1 cellular context compared by ENCODE assay signal in genomic region chr16:68490358-68490757, GRCh38.
TF ChIP-seq lines count a peak whose summit lies in the region.

No MANE protein-coding gene starts in this region.

TF ChIP-seq in GM23338, 12 proteins besides CTCF, POLR2A, EP300 and RAD21:
- TF ChIP-seq POLR2AphosphoS5 (IDR thresholded peaks at IDR 0.05; ENCODE audit: low read depth) (no peak), EZH2phosphoT487 (IDR thresholded peaks at IDR 0.05; ENCODE audit: unreplicated experiment) (no peak), ZNF114 (CRISPR knock-in tag; IDR thresholded peaks at IDR 0.05) (no peak), EZH2 (IDR thresholded peaks at IDR 0.05; ENCODE audit: low read depth, unreplicated experiment) (no peak), JUNB (IDR thresholded peaks at IDR 0.05; ENCODE audit: unreplicated experiment) (no peak), CREB1 (CRISPR knock-in tag; IDR thresholded peaks at IDR 0.05; ENCODE audit: low read depth) (no peak), ETS1 (IDR thresholded peaks at IDR 0.05) (no peak), STAT1 (IDR thresholded peaks at IDR 0.05; ENCODE audit: unreplicated experiment) (no peak), NANOG (IDR thresholded peaks at IDR 0.05; ENCODE audit: borderline replicate concordance) (no peak), ZNF331 (CRISPR knock-in tag; IDR thresholded peaks at IDR 0.05; ENCODE audit: low read depth) (no peak)
- TF ChIP-seq, protein P1, sequence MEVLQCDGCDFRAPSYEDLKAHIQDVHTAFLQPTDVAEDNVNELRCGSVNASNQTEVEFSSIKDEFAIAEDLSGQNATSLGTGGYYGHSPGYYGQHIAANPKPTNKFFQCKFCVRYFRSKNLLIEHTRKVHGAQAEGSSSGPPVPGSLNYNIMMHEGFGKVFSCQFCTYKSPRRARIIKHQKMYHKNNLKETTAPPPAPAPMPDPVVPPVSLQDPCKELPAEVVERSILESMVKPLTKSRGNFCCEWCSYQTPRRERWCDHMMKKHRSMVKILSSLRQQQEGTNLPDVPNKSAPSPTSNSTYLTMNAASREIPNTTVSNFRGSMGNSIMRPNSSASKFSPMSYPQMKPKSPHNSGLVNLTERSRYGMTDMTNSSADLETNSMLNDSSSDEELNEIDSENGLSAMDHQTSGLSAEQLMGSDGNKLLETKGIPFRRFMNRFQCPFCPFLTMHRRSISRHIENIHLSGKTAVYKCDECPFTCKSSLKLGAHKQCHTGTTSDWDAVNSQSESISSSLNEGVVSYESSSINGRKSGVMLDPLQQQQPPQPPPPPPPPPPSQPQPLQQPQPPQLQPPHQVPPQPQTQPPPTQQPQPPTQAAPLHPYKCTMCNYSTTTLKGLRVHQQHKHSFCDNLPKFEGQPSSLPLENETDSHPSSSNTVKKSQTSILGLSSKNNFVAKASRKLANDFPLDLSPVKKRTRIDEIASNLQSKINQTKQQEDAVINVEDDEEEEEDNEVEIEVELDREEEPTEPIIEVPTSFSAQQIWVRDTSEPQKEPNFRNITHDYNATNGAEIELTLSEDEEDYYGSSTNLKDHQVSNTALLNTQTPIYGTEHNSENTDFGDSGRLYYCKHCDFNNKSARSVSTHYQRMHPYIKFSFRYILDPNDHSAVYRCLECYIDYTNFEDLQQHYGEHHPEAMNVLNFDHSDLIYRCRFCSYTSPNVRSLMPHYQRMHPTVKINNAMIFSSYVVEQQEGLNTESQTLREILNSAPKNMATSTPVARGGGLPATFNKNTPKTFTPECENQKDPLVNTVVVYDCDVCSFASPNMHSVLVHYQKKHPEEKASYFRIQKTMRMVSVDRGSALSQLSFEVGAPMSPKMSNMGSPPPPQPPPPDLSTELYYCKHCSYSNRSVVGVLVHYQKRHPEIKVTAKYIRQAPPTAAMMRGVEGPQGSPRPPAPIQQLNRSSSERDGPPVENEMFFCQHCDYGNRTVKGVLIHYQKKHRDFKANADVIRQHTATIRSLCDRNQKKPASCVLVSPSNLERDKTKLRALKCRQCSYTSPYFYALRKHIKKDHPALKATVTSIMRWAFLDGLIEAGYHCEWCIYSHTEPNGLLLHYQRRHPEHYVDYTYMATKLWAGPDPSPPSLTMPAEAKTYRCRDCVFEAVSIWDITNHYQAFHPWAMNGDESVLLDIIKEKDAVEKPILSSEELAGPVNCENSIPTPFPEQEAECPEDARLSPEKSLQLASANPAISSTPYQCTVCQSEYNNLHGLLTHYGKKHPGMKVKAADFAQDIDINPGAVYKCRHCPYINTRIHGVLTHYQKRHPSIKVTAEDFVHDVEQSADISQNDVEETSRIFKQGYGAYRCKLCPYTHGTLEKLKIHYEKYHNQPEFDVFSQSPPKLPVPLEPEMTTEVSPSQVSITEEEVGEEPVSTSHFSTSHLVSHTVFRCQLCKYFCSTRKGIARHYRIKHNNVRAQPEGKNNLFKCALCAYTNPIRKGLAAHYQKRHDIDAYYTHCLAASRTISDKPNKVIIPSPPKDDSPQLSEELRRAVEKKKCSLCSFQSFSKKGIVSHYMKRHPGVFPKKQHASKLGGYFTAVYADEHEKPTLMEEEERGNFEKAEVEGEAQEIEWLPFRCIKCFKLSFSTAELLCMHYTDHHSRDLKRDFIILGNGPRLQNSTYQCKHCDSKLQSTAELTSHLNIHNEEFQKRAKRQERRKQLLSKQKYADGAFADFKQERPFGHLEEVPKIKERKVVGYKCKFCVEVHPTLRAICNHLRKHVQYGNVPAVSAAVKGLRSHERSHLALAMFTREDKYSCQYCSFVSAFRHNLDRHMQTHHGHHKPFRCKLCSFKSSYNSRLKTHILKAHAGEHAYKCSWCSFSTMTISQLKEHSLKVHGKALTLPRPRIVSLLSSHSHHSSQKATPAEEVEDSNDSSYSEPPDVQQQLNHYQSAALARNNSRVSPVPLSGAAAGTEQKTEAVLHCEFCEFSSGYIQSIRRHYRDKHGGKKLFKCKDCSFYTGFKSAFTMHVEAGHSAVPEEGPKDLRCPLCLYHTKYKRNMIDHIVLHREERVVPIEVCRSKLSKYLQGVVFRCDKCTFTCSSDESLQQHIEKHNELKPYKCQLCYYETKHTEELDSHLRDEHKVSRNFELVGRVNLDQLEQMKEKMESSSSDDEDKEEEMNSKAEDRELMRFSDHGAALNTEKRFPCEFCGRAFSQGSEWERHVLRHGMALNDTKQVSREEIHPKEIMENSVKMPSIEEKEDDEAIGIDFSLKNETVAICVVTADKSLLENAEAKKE (CRISPR knock-in tag; IDR thresholded peaks at IDR 0.05): no peak
- TF ChIP-seq, protein P2, sequence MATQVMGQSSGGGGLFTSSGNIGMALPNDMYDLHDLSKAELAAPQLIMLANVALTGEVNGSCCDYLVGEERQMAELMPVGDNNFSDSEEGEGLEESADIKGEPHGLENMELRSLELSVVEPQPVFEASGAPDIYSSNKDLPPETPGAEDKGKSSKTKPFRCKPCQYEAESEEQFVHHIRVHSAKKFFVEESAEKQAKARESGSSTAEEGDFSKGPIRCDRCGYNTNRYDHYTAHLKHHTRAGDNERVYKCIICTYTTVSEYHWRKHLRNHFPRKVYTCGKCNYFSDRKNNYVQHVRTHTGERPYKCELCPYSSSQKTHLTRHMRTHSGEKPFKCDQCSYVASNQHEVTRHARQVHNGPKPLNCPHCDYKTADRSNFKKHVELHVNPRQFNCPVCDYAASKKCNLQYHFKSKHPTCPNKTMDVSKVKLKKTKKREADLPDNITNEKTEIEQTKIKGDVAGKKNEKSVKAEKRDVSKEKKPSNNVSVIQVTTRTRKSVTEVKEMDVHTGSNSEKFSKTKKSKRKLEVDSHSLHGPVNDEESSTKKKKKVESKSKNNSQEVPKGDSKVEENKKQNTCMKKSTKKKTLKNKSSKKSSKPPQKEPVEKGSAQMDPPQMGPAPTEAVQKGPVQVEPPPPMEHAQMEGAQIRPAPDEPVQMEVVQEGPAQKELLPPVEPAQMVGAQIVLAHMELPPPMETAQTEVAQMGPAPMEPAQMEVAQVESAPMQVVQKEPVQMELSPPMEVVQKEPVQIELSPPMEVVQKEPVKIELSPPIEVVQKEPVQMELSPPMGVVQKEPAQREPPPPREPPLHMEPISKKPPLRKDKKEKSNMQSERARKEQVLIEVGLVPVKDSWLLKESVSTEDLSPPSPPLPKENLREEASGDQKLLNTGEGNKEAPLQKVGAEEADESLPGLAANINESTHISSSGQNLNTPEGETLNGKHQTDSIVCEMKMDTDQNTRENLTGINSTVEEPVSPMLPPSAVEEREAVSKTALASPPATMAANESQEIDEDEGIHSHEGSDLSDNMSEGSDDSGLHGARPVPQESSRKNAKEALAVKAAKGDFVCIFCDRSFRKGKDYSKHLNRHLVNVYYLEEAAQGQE (IDR thresholded peaks at IDR 0.05; ENCODE audit: unreplicated experiment): no peak
